In genomic region chr14:68563256-68564131, GRCh38 we compare ENCODE assay signal across 12 cellular contexts.
DNase-seq lines count a peak whose midpoint lies in the region; ATAC-seq, FAIRE-seq and TF ChIP-seq lines count a peak whose summit lies in the region.
"Had no signal": no experiment of that assay in that cellular context is flagged by ENCODE, and none has a peak within 500 bp of the region (broad histone marks: within the 10 kb centered on the region; RNA-seq: fewer than 3 reads in every experiment).

No MANE protein-coding gene starts in this region.

- H3K9me3 Mint-ChIP-seq in activated naive CD8-positive, alpha-beta T cell treated with anti-CD3 and anti-CD28 coated beads, Interleukin-2, amount 50 U/mL, for 24 hours = no peaks in the 10 kb centered on the region

- H3K9ac ChIP-seq in mammary epithelial cell (ENCODE audit: insufficient read depth, low read length) (no peak overlapping the region), HepG2 (ENCODE audit: insufficient read depth, low read depth, low read length) (peak overlapping the region; percentile 37)
- H3K9ac ChIP-seq: parathyroid adenoma had no signal

- in situ Hi-C loops in mammary epithelial cell (cut with MboI; ENCODE audit: low sequenced_read_pairs in 2 of 2) = no loop called here
- in situ Hi-C loops in HepG2 (cut with HindIII; ENCODE audit: extremely low pct_ligation_motif_present, low pct_unique_long_range_greater_than_20kb) = no loop called here

- TF ChIP-seq EP300 in HepG2 (IDR thresholded peaks at IDR 0.05; ENCODE audit: low read depth in 2 of 2, low read length in 2 of 2) (peak in 1 of 2 experiments; percentile 77; a peak in 2 of 4 replicates), HepG2 (CRISPR knock-in tag; IDR thresholded peaks at IDR 0.05; ENCODE audit: borderline replicate concordance) (no peak)

- H3K79me2 ChIP-seq in mammary epithelial cell (ENCODE audit: insufficient read depth, low read length) (no peaks in the 10 kb centered on the region), HepG2 (ENCODE audit: insufficient read depth, low read length) (no peaks in the 10 kb centered on the region)
- H3K79me2 ChIP-seq: parathyroid adenoma had no signal

- TF ChIP-seq POLR2A in HepG2 (IDR thresholded peaks at IDR 0.05; ENCODE audit: insufficient read depth in 1 of 2, low read depth in 2 of 2, low read length in 2 of 2) = peak in 1 of 2 experiments; percentile 29; a peak in 1 of 4 replicates

- no peak overlapping the region for H3K27ac Mint-ChIP-seq in activated naive CD8-positive, alpha-beta T cell treated with anti-CD3 and anti-CD28 coated beads, Interleukin-2, amount 50 U/mL, for 24 hours

- no peaks in the 10 kb centered on the region for H4K20me1 ChIP-seq in mammary epithelial cell (ENCODE audit: insufficient read depth, low read length)
- H4K20me1 ChIP-seq in HepG2 (ENCODE audit: insufficient read depth, low read length) = no peaks in the 10 kb centered on the region

- H3K9me3 ChIP-seq in mammary epithelial cell (replicated peaks; ENCODE audit: insufficient read depth, low read length) = no peaks in the 10 kb centered on the region
- no peaks in the 10 kb centered on the region for H3K9me3 ChIP-seq in HepG2 (ENCODE audit: low read length)

- no peaks in the 10 kb centered on the region for H3K36me3 Mint-ChIP-seq in activated naive CD8-positive, alpha-beta T cell treated with anti-CD3 and anti-CD28 coated beads, Interleukin-2, amount 50 U/mL, for 24 hours (ENCODE audit: low read depth)

- intact Hi-C loops in mammary epithelial cell (cut with micrococcal nuclease) = no loop called here
- intact Hi-C loops in HepG2 (cut with micrococcal nuclease; ENCODE audit: unreplicated experiment) = loop anchor here (2.0 to 10.0 kb wide), 2 partner anchors 13 to 99 kb away; no protein-coding TSS in a partner anchor

- H2AFZ ChIP-seq in mammary epithelial cell (ENCODE audit: low read depth, low read length) (peak overlapping the region; percentile 47), HepG2 (ENCODE audit: low read length) (no peak overlapping the region)
- H2AFZ ChIP-seq: parathyroid adenoma had no signal

- WGBS in mammary epithelial cell (ENCODE audit: low coverage, missing lambda C conversion rate) = 75% methylated on average over 18 of the region's 21 CpGs
- 68% methylated on average over 21 of the region's 21 CpGs for WGBS in HepG2 (ENCODE audit: low lambda C conversion rate)

- peak; percentile 57 for DNase-seq in GM04503 (ENCODE audit: low read depth)
- DNase-seq in mammary epithelial cell = peak; percentile 43
- peak; percentile 61 for DNase-seq in HepG2 (ENCODE audit: low spot score)
- DNase-seq in activated naive CD8-positive, alpha-beta T cell treated with anti-CD3 and anti-CD28 coated beads, Interleukin-2, amount 50 U/mL, for 24 hours = no peak
- no peak for DNase-seq in DMS153 treated with DMSO at 0.1 percent for 48 hours (lab: John Stamatoyannopoulos, UW; ENCODE audit: unreplicated experiment)
- DNase-seq: DMS 273 treated with DMSO at 0.1 percent for 48 hours, NCI-H510A treated with DMSO at 0.1 percent for 48 hours had no signal

- peak; percentile 69 for FAIRE-seq in HepG2 (lab: Jason Lieb, UNC)

- H3K27ac ChIP-seq in mammary epithelial cell (ENCODE audit: insufficient read depth, low read depth, low read length) = no peak overlapping the region
- peak overlapping the region; percentile 22 for H3K27ac ChIP-seq in HepG2 (ENCODE audit: extremely low read length, insufficient read depth, low read length)
- peak overlapping the region in 20 of 21 experiments; percentile 19 to 85 (median 64) for H3K27ac ChIP-seq in skin epidermis
- H3K27ac ChIP-seq: parathyroid adenoma had no signal

- H3K4me1 ChIP-seq in mammary epithelial cell (ENCODE audit: insufficient read depth, low read length) (peaks cover 9% of the 10 kb centered on the region), HepG2 (ENCODE audit: insufficient read depth, low read length) (peaks cover 80% of the 10 kb centered on the region)

- no peak for TF ChIP-seq RAD21 in HepG2 (CRISPR knock-in tag; IDR thresholded peaks at IDR 0.05)

- H3K4me2 ChIP-seq in mammary epithelial cell (ENCODE audit: insufficient read depth, low read depth, low read length) = no peak overlapping the region
- peak overlapping the region; percentile 45 for H3K4me2 ChIP-seq in HepG2 (ENCODE audit: low read depth, low read length)

- dilution Hi-C loops in mammary epithelial cell (cut with HindIII; ENCODE audit: low sequenced_read_pairs) = loop anchor here (10.0 kb wide), 1 partner anchor 59 kb away; no protein-coding TSS in a partner anchor

- H3K4me3 ChIP-seq in mammary epithelial cell (replicated peaks in 1 of 3; ENCODE audit: insufficient read depth in 1 of 3, low read depth in 2 of 3, low read length in 3 of 3) (no peak overlapping the region), HepG2 (replicated peaks in 1 of 3; ENCODE audit: insufficient read depth in 1 of 3, low read depth in 2 of 3, low read length in 3 of 3) (peak overlapping the region in 1 of 3 experiments; percentile 19; a peak in 1 of 6 replicates), skin epidermis (no peak overlapping the region)

- CTCF ChIA-PET in mammary epithelial cell (lab: Charles Lee; ENCODE audit: low non-redundant PET) = no interaction called here
- CTCF ChIA-PET in HepG2 (lab: Yijun Ruan, JAX; ENCODE audit: low intra/inter-chr PET ratio, low total read pairs) = no interaction called here

- POLR2A ChIA-PET in HepG2 (lab: Yijun Ruan, JAX) = interaction anchor here (0.9 to 2.7 kb wide), 4 partner anchors 35 to 230 kb away, joined by 3 to 10 read pairs (median 6); partner anchors contain the start of gene ZFP36L1

- no peak for TF ChIP-seq CTCF in mammary epithelial cell (conservative IDR thresholded peaks at IDR 0.05 in 1 of 2, IDR thresholded peaks at IDR 0.05 in 1 of 2; ENCODE audit: extremely low read depth in 1 of 2, insufficient read depth in 1 of 2, low read depth in 1 of 2, low read length in 2 of 2)
- no peak for TF ChIP-seq CTCF in HepG2 (CRISPR knock-in tag; IDR thresholded peaks at IDR 0.05)

- no peak overlapping the region for H3K4me3 Mint-ChIP-seq in activated naive CD8-positive, alpha-beta T cell treated with anti-CD3 and anti-CD28 coated beads, Interleukin-2, amount 50 U/mL, for 24 hours

- BruUV-seq in mammary epithelial cell (replicated peaks; lab: Mats Ljungman, UMichigan) (no TSS peak), HepG2 (replicated peaks; lab: Mats Ljungman, UMichigan) (no TSS peak)

- ATAC-seq in HepG2 = peak; percentile 42
- no peak for ATAC-seq in HG02642 (IDR thresholded peaks at IDR 0.05; ENCODE audit: poor library complexity, unreplicated experiment)
- ATAC-seq in HG02571 (IDR thresholded peaks at IDR 0.05; ENCODE audit: unreplicated experiment) = no peak
- no peak for ATAC-seq in activated naive CD8-positive, alpha-beta T cell treated with anti-CD3 and anti-CD28 coated beads, Interleukin-2, amount 50 U/mL, for 24 hours
- ATAC-seq: activated CD4-positive, CD25-positive, alpha-beta regulatory T cell treated with anti-CD3 and anti-CD28 coated beads, Interleukin-2, amount 50 U/mL, for 24 hours had no signal

- H3K4me1 Mint-ChIP-seq in activated naive CD8-positive, alpha-beta T cell treated with anti-CD3 and anti-CD28 coated beads, Interleukin-2, amount 50 U/mL, for 24 hours = peaks cover 30% of the 10 kb centered on the region

- no peaks in the 10 kb centered on the region for H3K27me3 Mint-ChIP-seq in activated naive CD8-positive, alpha-beta T cell treated with anti-CD3 and anti-CD28 coated beads, Interleukin-2, amount 50 U/mL, for 24 hours

- no peaks in the 10 kb centered on the region for H3K36me3 ChIP-seq in mammary epithelial cell (ENCODE audit: insufficient read depth, low read length)
- H3K36me3 ChIP-seq in HepG2 (replicated peaks in 1 of 2; ENCODE audit: control insufficient read depth in 1 of 2, insufficient read depth in 2 of 2, low read length in 2 of 2) = no peaks in the 10 kb centered on the region

- no peaks in the 10 kb centered on the region for H3K27me3 ChIP-seq in mammary epithelial cell (ENCODE audit: insufficient read depth, low read length)
- no peaks in the 10 kb centered on the region for H3K27me3 ChIP-seq in HepG2 (ENCODE audit: control insufficient read depth in 1 of 2, insufficient read depth in 2 of 2, low read length in 2 of 2)

TF ChIP-seq in HepG2, 621 proteins besides CTCF, POLR2A, EP300 and RAD21 (continues in another document):
- no peak for TF ChIP-seq ZNF720 (CRISPR knock-in tag; IDR thresholded peaks at IDR 0.05)
- TF ChIP-seq KLF13 (CRISPR knock-in tag; IDR thresholded peaks at IDR 0.05) = no peak
- no peak for TF ChIP-seq ZSCAN20 (CRISPR knock-in tag; IDR thresholded peaks at IDR 0.05; ENCODE audit: borderline replicate concordance)
- no peak for TF ChIP-seq KDM1A (CRISPR knock-in tag; IDR thresholded peaks at IDR 0.05)
- TF ChIP-seq ZNF562 (CRISPR knock-in tag; IDR thresholded peaks at IDR 0.05; ENCODE audit: borderline replicate concordance) = no peak
- no peak for TF ChIP-seq ZNF549 (CRISPR knock-in tag; IDR thresholded peaks at IDR 0.05)
- no peak for TF ChIP-seq FOSL2 (CRISPR knock-in tag; IDR thresholded peaks at IDR 0.05)
- TF ChIP-seq MXI1 (IDR thresholded peaks at IDR 0.05; ENCODE audit: borderline replicate concordance, low read depth, low read length) = no peak
- TF ChIP-seq NFE2L1 (CRISPR knock-in tag; IDR thresholded peaks at IDR 0.05; ENCODE audit: borderline replicate concordance) = no peak
- no peak for TF ChIP-seq ZNF280B (CRISPR knock-in tag; IDR thresholded peaks at IDR 0.05; ENCODE audit: borderline replicate concordance)
- TF ChIP-seq ESRRA (CRISPR knock-in tag; IDR thresholded peaks at IDR 0.05; ENCODE audit: low read depth) = no peak
- TF ChIP-seq NONO (IDR thresholded peaks at IDR 0.05) = no peak
- TF ChIP-seq NONO (CRISPR knock-in tag; conservative IDR thresholded peaks at IDR 0.05) = no peak
- TF ChIP-seq ZFP37 (CRISPR knock-in tag; IDR thresholded peaks at IDR 0.05; ENCODE audit: borderline replicate concordance) = no peak
- no peak for TF ChIP-seq FIP1L1 (IDR thresholded peaks at IDR 0.05; ENCODE audit: borderline replicate concordance, insufficient read depth, low read depth, low read length)

Comparison
In these comparisons a context has a peak if more than half of its experiments do, and no peak if none do; other contexts are left out.
1. DNase-seq: peak in GM04503 (single experiment), mammary epithelial cell (single experiment) and HepG2 (single experiment); none in activated naive CD8-positive, alpha-beta T cell treated with anti-CD3 and anti-CD28 coated beads, Interleukin-2, amount 50 U/mL, for 24 hours (single experiment) and DMS153 treated with DMSO at 0.1 percent for 48 hours (single experiment).